16 cellular contexts compared by ENCODE assay signal in genomic region chr7:50211306-50212015, GRCh38.
DNase-seq lines count a peak whose midpoint lies in the region; ATAC-seq and TF ChIP-seq lines count a peak whose summit lies in the region.
"Had no signal": no experiment of that assay in that cellular context is flagged by ENCODE, and none has a peak within 500 bp of the region (broad histone marks: within the 10 kb centered on the region; RNA-seq: fewer than 3 reads in every experiment).

No MANE protein-coding gene starts in this region.

- no peaks in the 10 kb centered on the region for H3K9me3 ChIP-seq in esophagus muscularis mucosa
- H3K9me3 ChIP-seq: heart right ventricle had no signal

- H3K27ac ChIP-seq in esophagus muscularis mucosa (replicated peaks in 1 of 4): no peak overlapping the region
- H3K27ac ChIP-seq: dorsolateral prefrontal cortex had no signal

- H3K36me3 ChIP-seq in esophagus muscularis mucosa: no peaks in the 10 kb centered on the region
- H3K36me3 ChIP-seq: heart right ventricle had no signal

- peak overlapping the region; percentile 64 for H3K27ac Mint-ChIP-seq in stimulated activated naive CD8-positive, alpha-beta T cell treated with anti-CD3 and anti-CD28 coated beads, Interleukin-15, Interleukin-2, amounts not matched to agents 100 ng/mL and 50 ng/mL, for 24 hours
- peak overlapping the region; percentile 83 for H3K27ac Mint-ChIP-seq in activated CD4-positive, alpha-beta memory T cell treated with anti-CD3 and anti-CD28 coated beads, Interleukin-2, amount 10 ng/mL, durations not matched to agents 7 days and 5 days
- H3K27ac Mint-ChIP-seq: nephron progenitor cell had no signal

- no peaks in the 10 kb centered on the region for H3K27me3 Mint-ChIP-seq in stimulated activated naive CD8-positive, alpha-beta T cell treated with anti-CD3 and anti-CD28 coated beads, Interleukin-15, Interleukin-2, amounts not matched to agents 100 ng/mL and 50 ng/mL, for 24 hours
- no peaks in the 10 kb centered on the region for H3K27me3 Mint-ChIP-seq in activated CD4-positive, alpha-beta memory T cell treated with anti-CD3 and anti-CD28 coated beads, Interleukin-2, amount 10 ng/mL, durations not matched to agents 7 days and 5 days

- peaks cover 0 to 30% (median 0%) of the 10 kb centered on the region in 4 donors for H3K27me3 ChIP-seq in esophagus muscularis mucosa

- peaks cover 86% of the 10 kb centered on the region for H3K4me1 Mint-ChIP-seq in stimulated activated naive CD8-positive, alpha-beta T cell treated with anti-CD3 and anti-CD28 coated beads, Interleukin-15, Interleukin-2, amounts not matched to agents 100 ng/mL and 50 ng/mL, for 24 hours (ENCODE audit: low read depth)
- H3K4me1 Mint-ChIP-seq in activated CD4-positive, alpha-beta memory T cell treated with anti-CD3 and anti-CD28 coated beads, Interleukin-2, amount 10 ng/mL, durations not matched to agents 7 days and 5 days: peaks cover 97% of the 10 kb centered on the region

- no peak for TF ChIP-seq EP300 in esophagus muscularis mucosa (IDR thresholded peaks at IDR 0.05)

- TF ChIP-seq POLR2A in esophagus muscularis mucosa (IDR thresholded peaks at IDR 0.05; ENCODE audit: low read depth): no peak

- 78% methylated on average over 9 of the region's 9 CpGs for WGBS in esophagus muscularis mucosa

- CTCF ChIA-PET in activated CD4-positive, alpha-beta memory T cell treated with anti-CD3 and anti-CD28 coated beads, Interleukin-2, amount 10 ng/mL, durations not matched to agents 7 days and 5 days (lab: Charles Lee): interaction anchor here (0.7 to 2.4 kb wide), 3 partner anchors 16 to 207 kb away, joined by 3 to 7 read pairs (median 7); no protein-coding TSS in a partner anchor

- no peaks in the 10 kb centered on the region for H3K4me1 ChIP-seq in esophagus muscularis mucosa

- no peak for DNase-seq in stimulated activated naive CD8-positive, alpha-beta T cell treated with anti-CD3 and anti-CD28 coated beads, Interleukin-15, Interleukin-2, amounts not matched to agents 100 U/mL and 50 U/mL, for 24 hours
- DNase-seq in activated CD4-positive, alpha-beta memory T cell treated with anti-CD3 and anti-CD28 coated beads, Interleukin-2, amount 10 ng/mL, durations not matched to agents 7 days and 5 days: no peak
- DNase-seq in esophagus muscularis mucosa (ENCODE audit: extremely low spot score) (peak; percentile 83), A172 (ENCODE audit: low spot score) (no peak), 8988T (no peak), head of caudate nucleus (no peak)
- DNase-seq: activated CD4-positive, alpha-beta T cell treated with anti-CD3 and anti-CD28 coated beads, Interleukin-2, amount 50 U/mL, for 4 hours; activated gamma-delta T cell; heart right ventricle; islet precursor cell; NCI-H1436; nephron progenitor cell; SHP77 treated with DMSO at 0.1 percent for 48 hours had no signal

- H3K4me3 ChIP-seq in esophagus muscularis mucosa: no peak overlapping the region
- H3K4me3 ChIP-seq: dorsolateral prefrontal cortex, heart right ventricle had no signal

- intact Hi-C loops in esophagus muscularis mucosa (cut with DNase I) (no loop called here), head of caudate nucleus (cut with DNase I) (no loop called here)

- no peaks in the 10 kb centered on the region for H3K9me3 Mint-ChIP-seq in stimulated activated naive CD8-positive, alpha-beta T cell treated with anti-CD3 and anti-CD28 coated beads, Interleukin-15, Interleukin-2, amounts not matched to agents 100 ng/mL and 50 ng/mL, for 24 hours
- H3K9me3 Mint-ChIP-seq in activated CD4-positive, alpha-beta memory T cell treated with anti-CD3 and anti-CD28 coated beads, Interleukin-2, amount 10 ng/mL, durations not matched to agents 7 days and 5 days: no peaks in the 10 kb centered on the region
- H3K9me3 Mint-ChIP-seq: nephron progenitor cell had no signal

- POLR2A ChIA-PET in activated CD4-positive, alpha-beta memory T cell treated with anti-CD3 and anti-CD28 coated beads, Interleukin-2, amount 10 ng/mL, durations not matched to agents 7 days and 5 days (lab: Charles Lee): interaction anchor here (1.5 to 12.8 kb wide), 11 partner anchors 16 to 157 kb away, joined by 3 to 367 read pairs (median 14); partner anchors contain the start of gene IKZF1

- no peak for ATAC-seq in stimulated activated naive CD8-positive, alpha-beta T cell treated with anti-CD3 and anti-CD28 coated beads, Interleukin-15, Interleukin-2, amounts not matched to agents 100 U/mL and 50 U/mL, for 24 hours
- ATAC-seq in HG02763 (IDR thresholded peaks at IDR 0.05; ENCODE audit: unreplicated experiment): no peak
- ATAC-seq: heart right ventricle had no signal

- TF ChIP-seq CTCF in esophagus muscularis mucosa (IDR thresholded peaks at IDR 0.05): no peak

- H3K36me3 Mint-ChIP-seq in stimulated activated naive CD8-positive, alpha-beta T cell treated with anti-CD3 and anti-CD28 coated beads, Interleukin-15, Interleukin-2, amounts not matched to agents 100 ng/mL and 50 ng/mL, for 24 hours (ENCODE audit: low read depth): no peaks in the 10 kb centered on the region
- peaks cover 7% of the 10 kb centered on the region for H3K36me3 Mint-ChIP-seq in activated CD4-positive, alpha-beta memory T cell treated with anti-CD3 and anti-CD28 coated beads, Interleukin-2, amount 10 ng/mL, durations not matched to agents 7 days and 5 days (ENCODE audit: low read depth)

- H3K4me3 Mint-ChIP-seq in stimulated activated naive CD8-positive, alpha-beta T cell treated with anti-CD3 and anti-CD28 coated beads, Interleukin-15, Interleukin-2, amounts not matched to agents 100 ng/mL and 50 ng/mL, for 24 hours: peak overlapping the region; percentile 18
- H3K4me3 Mint-ChIP-seq in activated CD4-positive, alpha-beta memory T cell treated with anti-CD3 and anti-CD28 coated beads, Interleukin-2, amount 10 ng/mL, durations not matched to agents 7 days and 5 days: no peak overlapping the region
- H3K4me3 Mint-ChIP-seq: nephron progenitor cell had no signal
